8 cellular contexts compared by ENCODE assay signal in the genomic region with DNA sequence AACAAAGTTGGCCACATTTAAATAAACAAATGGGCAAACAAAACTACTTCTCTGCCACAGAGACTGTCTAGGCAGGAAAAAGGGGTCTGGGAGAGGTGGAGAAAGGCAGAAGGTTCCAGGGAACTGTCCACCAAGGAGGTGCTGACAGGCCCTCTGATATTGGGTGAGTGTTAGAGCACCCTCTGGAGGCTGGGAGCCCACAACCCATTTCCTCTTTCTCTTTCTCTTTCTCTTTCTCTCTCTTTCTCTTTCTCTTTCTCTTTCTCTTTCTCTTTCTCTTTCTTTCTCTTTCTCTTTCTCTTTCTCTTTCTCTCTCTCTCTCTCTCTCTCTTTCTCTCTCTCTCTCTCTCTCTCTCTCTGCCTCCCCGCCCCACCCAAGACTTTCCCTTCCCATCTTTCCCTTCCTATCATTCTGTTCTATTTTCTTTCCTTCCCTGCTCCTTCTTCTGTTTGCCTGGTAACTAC.
DNase-seq lines count a peak whose midpoint lies in the region; ATAC-seq and TF ChIP-seq lines count a peak whose summit lies in the region.

No MANE protein-coding gene starts in this region.

- POLR2A ChIA-PET in BJ (lab: Charles Lee): no interaction called here

- H3K4me1 Mint-ChIP-seq in stimulated activated memory B cell treated with anti-CD40 and anti-IgM and Interleukin-4, amounts not matched to agents 10 μg/mL and 1 μg/mL and 100 μg/mL, for 72 hours: no peaks in the 10 kb centered on the region

- no peak overlapping the region for H3K27ac Mint-ChIP-seq in stimulated activated memory B cell treated with anti-CD40 and anti-IgM and Interleukin-4, amounts not matched to agents 10 μg/mL and 1 μg/mL and 100 μg/mL, for 72 hours

- H3K36me3 ChIP-seq in BJ (ENCODE audit: control insufficient read depth, insufficient read depth, low read length): no peaks in the 10 kb centered on the region

- H3K4me3 Mint-ChIP-seq in stimulated activated memory B cell treated with anti-CD40 and anti-IgM and Interleukin-4, amounts not matched to agents 10 μg/mL and 1 μg/mL and 100 μg/mL, for 72 hours: peak overlapping the region; percentile 46

- peaks cover 8% of the 10 kb centered on the region for H3K27me3 Mint-ChIP-seq in stimulated activated memory B cell treated with anti-CD40 and anti-IgM and Interleukin-4, amounts not matched to agents 10 μg/mL and 1 μg/mL and 100 μg/mL, for 72 hours

- H3K4me3 ChIP-seq in BJ (ENCODE audit: low read depth, low read length): no peak overlapping the region

- H3K9me3 Mint-ChIP-seq in stimulated activated memory B cell treated with anti-CD40 and anti-IgM and Interleukin-4, amounts not matched to agents 10 μg/mL and 1 μg/mL and 100 μg/mL, for 72 hours: peaks cover 8% of the 10 kb centered on the region

- ATAC-seq in GM18498 (IDR thresholded peaks at IDR 0.05; ENCODE audit: unreplicated experiment): peak; percentile 84
- ATAC-seq in HG02852 (IDR thresholded peaks at IDR 0.05; ENCODE audit: unreplicated experiment): peak; percentile 93
- peak; percentile 78 for ATAC-seq in left ventricle myocardium superior
- no peak for ATAC-seq in stimulated activated memory B cell treated with anti-CD40 and anti-IgM and Interleukin-4, amounts not matched to agents 10 μg/mL and 1 μg/mL and 100 μg/mL, for 72 hours

- TF ChIP-seq CTCF in BJ (IDR thresholded peaks at IDR 0.05; ENCODE audit: insufficient read depth, low read depth, low read length): peak; percentile 28; the same call in 1 of the 2 replicates

- no peaks in the 10 kb centered on the region for H3K27me3 ChIP-seq in BJ (ENCODE audit: control insufficient read depth, insufficient read depth, low read length)

- H3K36me3 Mint-ChIP-seq in stimulated activated memory B cell treated with anti-CD40 and anti-IgM and Interleukin-4, amounts not matched to agents 10 μg/mL and 1 μg/mL and 100 μg/mL, for 72 hours: no peaks in the 10 kb centered on the region

- no peak for DNase-seq in BJ (ENCODE audit: low read depth)
- DNase-seq in NAMALWA (ENCODE audit: low spot score): peak; percentile 84
- peak; percentile 11 to 12 for DNase-seq in activated CD4-positive, alpha-beta T cell treated with anti-CD3 and anti-CD28 coated beads, Interleukin-2, amount 50 U/mL, for 48 hours
- peak; percentile 35 for DNase-seq in left ventricle myocardium superior
- no peak for DNase-seq in middle frontal gyrus (ENCODE audit: extremely low spot score, low spot score)

- CTCF ChIA-PET in BJ (lab: Yijun Ruan, JAX): no interaction called here

- intact Hi-C loops in left ventricle myocardium superior (cut with micrococcal nuclease): no loop called here

Comparison
In these comparisons a context has a peak if more than half of its experiments do, and no peak if none do; other contexts are left out.
1. DNase-seq: peak in NAMALWA (single experiment), activated CD4-positive, alpha-beta T cell treated with anti-CD3 and anti-CD28 coated beads, Interleukin-2, amount 50 U/mL, for 48 hours (2 of 2) and left ventricle myocardium superior (single experiment); none in BJ (single experiment) and middle frontal gyrus (single experiment).